In the genomic region with DNA sequence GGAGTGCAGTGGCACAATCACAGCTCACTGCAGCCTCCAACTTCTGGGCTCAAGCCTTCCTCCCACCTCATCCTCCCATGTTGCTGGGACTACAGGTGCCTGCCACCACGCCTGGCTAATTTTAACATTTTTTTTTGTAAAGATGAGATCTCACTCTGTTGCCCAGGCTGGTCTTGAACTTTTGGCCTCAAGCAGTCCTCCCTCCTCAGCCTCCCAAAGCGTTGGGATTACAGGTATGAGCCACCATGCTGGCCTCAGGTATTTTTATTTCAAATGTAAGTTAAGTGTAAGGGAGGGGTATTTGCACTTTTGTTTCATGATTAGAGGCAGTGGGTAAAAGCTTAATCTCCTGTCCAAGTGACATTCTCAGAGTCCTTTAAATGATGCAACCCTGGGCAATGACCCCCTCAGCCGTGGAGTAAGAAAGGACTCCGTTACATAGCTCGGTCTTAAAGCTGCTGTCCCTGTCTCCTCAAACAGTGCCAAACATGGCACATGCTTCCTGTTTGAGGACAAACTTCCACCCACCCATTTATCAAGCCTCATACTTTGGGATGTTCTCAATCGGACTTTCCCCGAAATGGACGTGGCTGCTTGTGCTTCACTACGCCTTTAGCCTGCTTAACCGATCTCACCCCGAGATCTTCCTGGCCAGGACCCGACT, we compare ENCODE assay signal across 1 cellular context.
TF ChIP-seq lines count a peak whose summit lies in the region.

No MANE protein-coding gene starts in this region.

TF ChIP-seq in K562, 482 proteins besides CTCF, POLR2A, EP300 and RAD21 (continued from another document and continues in another):
- TF ChIP-seq, protein P1, sequence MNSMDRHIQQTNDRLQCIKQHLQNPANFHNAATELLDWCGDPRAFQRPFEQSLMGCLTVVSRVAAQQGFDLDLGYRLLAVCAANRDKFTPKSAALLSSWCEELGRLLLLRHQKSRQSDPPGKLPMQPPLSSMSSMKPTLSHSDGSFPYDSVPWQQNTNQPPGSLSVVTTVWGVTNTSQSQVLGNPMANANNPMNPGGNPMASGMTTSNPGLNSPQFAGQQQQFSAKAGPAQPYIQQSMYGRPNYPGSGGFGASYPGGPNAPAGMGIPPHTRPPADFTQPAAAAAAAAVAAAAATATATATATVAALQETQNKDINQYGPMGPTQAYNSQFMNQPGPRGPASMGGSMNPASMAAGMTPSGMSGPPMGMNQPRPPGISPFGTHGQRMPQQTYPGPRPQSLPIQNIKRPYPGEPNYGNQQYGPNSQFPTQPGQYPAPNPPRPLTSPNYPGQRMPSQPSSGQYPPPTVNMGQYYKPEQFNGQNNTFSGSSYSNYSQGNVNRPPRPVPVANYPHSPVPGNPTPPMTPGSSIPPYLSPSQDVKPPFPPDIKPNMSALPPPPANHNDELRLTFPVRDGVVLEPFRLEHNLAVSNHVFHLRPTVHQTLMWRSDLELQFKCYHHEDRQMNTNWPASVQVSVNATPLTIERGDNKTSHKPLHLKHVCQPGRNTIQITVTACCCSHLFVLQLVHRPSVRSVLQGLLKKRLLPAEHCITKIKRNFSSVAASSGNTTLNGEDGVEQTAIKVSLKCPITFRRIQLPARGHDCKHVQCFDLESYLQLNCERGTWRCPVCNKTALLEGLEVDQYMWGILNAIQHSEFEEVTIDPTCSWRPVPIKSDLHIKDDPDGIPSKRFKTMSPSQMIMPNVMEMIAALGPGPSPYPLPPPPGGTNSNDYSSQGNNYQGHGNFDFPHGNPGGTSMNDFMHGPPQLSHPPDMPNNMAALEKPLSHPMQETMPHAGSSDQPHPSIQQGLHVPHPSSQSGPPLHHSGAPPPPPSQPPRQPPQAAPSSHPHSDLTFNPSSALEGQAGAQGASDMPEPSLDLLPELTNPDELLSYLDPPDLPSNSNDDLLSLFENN (IDR thresholded peaks at IDR 0.05; ENCODE audit: low read depth in 2 of 2, low read length in 2 of 2): no peak
- TF ChIP-seq ILF3 (IDR thresholded peaks at IDR 0.05; ENCODE audit: borderline replicate concordance): no peak
- no peak for TF ChIP-seq SAFB2 (IDR thresholded peaks at IDR 0.05; ENCODE audit: borderline replicate concordance, low read depth, low read length, severe bottlenecking)
- TF ChIP-seq ZNF324 (CRISPR knock-in tag; IDR thresholded peaks at IDR 0.05): no peak
- TF ChIP-seq SRF (CRISPR knock-in tag; IDR thresholded peaks at IDR 0.05): peak; percentile 82 to 98; a peak in 3 of 4 replicates
- no peak for TF ChIP-seq NFIX (CRISPR knock-in tag; IDR thresholded peaks at IDR 0.05; ENCODE audit: low read depth)
- TF ChIP-seq ESRRB (CRISPR knock-in tag; IDR thresholded peaks at IDR 0.05; ENCODE audit: borderline replicate concordance): no peak
- TF ChIP-seq ZNF384 (IDR thresholded peaks at IDR 0.05; ENCODE audit: low read depth, low read length): no peak
- no peak for TF ChIP-seq CBX8 (IDR thresholded peaks at IDR 0.05; ENCODE audit: borderline replicate concordance, extremely low read depth, low read depth, low read length, poor library complexity, severe bottlenecking)
- peak; percentile 63; the same call in 1 of the 2 replicates for TF ChIP-seq NFRKB (IDR thresholded peaks at IDR 0.05; ENCODE audit: low read depth)
- peak; percentile 93 for TF ChIP-seq ZSCAN32 (CRISPR knock-in tag; IDR thresholded peaks at IDR 0.05)
- no peak for TF ChIP-seq FOXM1 (IDR thresholded peaks at IDR 0.05; ENCODE audit: low read depth)
- no peak for TF ChIP-seq FOXM1 (CRISPR knock-in tag; IDR thresholded peaks at IDR 0.05; ENCODE audit: low read depth)
- no peak for TF ChIP-seq PHTF2 (CRISPR knock-in tag; IDR thresholded peaks at IDR 0.05)
- TF ChIP-seq, protein P2, sequence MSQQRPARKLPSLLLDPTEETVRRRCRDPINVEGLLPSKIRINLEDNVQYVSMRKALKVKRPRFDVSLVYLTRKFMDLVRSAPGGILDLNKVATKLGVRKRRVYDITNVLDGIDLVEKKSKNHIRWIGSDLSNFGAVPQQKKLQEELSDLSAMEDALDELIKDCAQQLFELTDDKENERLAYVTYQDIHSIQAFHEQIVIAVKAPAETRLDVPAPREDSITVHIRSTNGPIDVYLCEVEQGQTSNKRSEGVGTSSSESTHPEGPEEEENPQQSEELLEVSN (IDR thresholded peaks at IDR 0.05; ENCODE audit: borderline replicate concordance in 1 of 2, extremely low read depth in 1 of 2, insufficient read depth in 1 of 2, insufficient read length in 1 of 2, low read depth in 1 of 2, low read length in 1 of 2, poor library complexity in 1 of 2, severe bottlenecking in 1 of 2): no peak
- no peak for TF ChIP-seq MAFK (IDR thresholded peaks at IDR 0.05; ENCODE audit: low read length)
- TF ChIP-seq, protein P3, sequence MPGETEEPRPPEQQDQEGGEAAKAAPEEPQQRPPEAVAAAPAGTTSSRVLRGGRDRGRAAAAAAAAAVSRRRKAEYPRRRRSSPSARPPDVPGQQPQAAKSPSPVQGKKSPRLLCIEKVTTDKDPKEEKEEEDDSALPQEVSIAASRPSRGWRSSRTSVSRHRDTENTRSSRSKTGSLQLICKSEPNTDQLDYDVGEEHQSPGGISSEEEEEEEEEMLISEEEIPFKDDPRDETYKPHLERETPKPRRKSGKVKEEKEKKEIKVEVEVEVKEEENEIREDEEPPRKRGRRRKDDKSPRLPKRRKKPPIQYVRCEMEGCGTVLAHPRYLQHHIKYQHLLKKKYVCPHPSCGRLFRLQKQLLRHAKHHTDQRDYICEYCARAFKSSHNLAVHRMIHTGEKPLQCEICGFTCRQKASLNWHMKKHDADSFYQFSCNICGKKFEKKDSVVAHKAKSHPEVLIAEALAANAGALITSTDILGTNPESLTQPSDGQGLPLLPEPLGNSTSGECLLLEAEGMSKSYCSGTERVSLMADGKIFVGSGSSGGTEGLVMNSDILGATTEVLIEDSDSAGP (CRISPR knock-in tag; IDR thresholded peaks at IDR 0.05): no peak
- TF ChIP-seq, protein P4, sequence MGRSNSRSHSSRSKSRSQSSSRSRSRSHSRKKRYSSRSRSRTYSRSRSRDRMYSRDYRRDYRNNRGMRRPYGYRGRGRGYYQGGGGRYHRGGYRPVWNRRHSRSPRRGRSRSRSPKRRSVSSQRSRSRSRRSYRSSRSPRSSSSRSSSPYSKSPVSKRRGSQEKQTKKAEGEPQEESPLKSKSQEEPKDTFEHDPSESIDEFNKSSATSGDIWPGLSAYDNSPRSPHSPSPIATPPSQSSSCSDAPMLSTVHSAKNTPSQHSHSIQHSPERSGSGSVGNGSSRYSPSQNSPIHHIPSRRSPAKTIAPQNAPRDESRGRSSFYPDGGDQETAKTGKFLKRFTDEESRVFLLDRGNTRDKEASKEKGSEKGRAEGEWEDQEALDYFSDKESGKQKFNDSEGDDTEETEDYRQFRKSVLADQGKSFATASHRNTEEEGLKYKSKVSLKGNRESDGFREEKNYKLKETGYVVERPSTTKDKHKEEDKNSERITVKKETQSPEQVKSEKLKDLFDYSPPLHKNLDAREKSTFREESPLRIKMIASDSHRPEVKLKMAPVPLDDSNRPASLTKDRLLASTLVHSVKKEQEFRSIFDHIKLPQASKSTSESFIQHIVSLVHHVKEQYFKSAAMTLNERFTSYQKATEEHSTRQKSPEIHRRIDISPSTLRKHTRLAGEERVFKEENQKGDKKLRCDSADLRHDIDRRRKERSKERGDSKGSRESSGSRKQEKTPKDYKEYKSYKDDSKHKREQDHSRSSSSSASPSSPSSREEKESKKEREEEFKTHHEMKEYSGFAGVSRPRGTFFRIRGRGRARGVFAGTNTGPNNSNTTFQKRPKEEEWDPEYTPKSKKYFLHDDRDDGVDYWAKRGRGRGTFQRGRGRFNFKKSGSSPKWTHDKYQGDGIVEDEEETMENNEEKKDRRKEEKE (IDR thresholded peaks at IDR 0.05; ENCODE audit: borderline replicate concordance in 1 of 2, control insufficient read depth in 1 of 2, low read depth in 2 of 2, low read length in 1 of 2): no peak
- no peak for TF ChIP-seq HDAC1 (IDR thresholded peaks at IDR 0.05)
- no peak for TF ChIP-seq NR2C1 (IDR thresholded peaks at IDR 0.05)
- peak; percentile 53; the same call in 1 of the 2 replicates for TF ChIP-seq NR2C1 (tag; IDR thresholded peaks at IDR 0.05)
- no peak for TF ChIP-seq TGIF2 (CRISPR knock-in tag; IDR thresholded peaks at IDR 0.05)
- TF ChIP-seq PTTG1 (tag; IDR thresholded peaks at IDR 0.05; ENCODE audit: low read depth): 0 out of 2 replicates have a peak, but pooled peaks have one; percentile 22
- peak; percentile 42; the same call in 1 of the 2 replicates for TF ChIP-seq SMARCA4 (IDR thresholded peaks at IDR 0.05)
- TF ChIP-seq SLC30A9 (CRISPR knock-in tag; IDR thresholded peaks at IDR 0.05): no peak
- TF ChIP-seq, protein P5, sequence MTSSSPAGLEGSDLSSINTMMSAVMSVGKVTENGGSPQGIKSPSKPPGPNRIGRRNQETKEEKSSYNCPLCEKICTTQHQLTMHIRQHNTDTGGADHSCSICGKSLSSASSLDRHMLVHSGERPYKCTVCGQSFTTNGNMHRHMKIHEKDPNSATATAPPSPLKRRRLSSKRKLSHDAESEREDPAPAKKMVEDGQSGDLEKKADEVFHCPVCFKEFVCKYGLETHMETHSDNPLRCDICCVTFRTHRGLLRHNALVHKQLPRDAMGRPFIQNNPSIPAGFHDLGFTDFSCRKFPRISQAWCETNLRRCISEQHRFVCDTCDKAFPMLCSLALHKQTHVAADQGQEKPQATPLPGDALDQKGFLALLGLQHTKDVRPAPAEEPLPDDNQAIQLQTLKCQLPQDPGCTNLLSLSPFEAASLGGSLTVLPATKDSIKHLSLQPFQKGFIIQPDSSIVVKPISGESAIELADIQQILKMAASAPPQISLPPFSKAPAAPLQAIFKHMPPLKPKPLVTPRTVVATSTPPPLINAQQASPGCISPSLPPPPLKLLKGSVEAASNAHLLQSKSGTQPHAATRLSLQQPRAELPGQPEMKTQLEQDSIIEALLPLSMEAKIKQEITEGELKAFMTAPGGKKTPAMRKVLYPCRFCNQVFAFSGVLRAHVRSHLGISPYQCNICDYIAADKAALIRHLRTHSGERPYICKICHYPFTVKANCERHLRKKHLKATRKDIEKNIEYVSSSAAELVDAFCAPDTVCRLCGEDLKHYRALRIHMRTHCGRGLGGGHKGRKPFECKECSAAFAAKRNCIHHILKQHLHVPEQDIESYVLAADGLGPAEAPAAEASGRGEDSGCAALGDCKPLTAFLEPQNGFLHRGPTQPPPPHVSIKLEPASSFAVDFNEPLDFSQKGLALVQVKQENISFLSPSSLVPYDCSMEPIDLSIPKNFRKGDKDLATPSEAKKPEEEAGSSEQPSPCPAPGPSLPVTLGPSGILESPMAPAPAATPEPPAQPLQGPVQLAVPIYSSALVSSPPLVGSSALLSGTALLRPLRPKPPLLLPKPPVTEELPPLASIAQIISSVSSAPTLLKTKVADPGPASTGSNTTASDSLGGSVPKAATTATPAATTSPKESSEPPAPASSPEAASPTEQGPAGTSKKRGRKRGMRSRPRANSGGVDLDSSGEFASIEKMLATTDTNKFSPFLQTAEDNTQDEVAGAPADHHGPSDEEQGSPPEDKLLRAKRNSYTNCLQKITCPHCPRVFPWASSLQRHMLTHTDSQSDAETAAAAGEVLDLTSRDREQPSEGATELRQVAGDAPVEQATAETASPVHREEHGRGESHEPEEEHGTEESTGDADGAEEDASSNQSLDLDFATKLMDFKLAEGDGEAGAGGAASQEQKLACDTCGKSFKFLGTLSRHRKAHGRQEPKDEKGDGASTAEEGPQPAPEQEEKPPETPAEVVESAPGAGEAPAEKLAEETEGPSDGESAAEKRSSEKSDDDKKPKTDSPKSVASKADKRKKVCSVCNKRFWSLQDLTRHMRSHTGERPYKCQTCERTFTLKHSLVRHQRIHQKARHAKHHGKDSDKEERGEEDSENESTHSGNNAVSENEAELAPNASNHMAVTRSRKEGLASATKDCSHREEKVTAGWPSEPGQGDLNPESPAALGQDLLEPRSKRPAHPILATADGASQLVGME (CRISPR knock-in tag; IDR thresholded peaks at IDR 0.05): no peak
- TF ChIP-seq KLF1 (tag; IDR thresholded peaks at IDR 0.05): no peak
- TF ChIP-seq ZNF263 (CRISPR knock-in tag; IDR thresholded peaks at IDR 0.05; ENCODE audit: borderline replicate concordance): no peak
- TF ChIP-seq CXXC5 (CRISPR knock-in tag; IDR thresholded peaks at IDR 0.05): peak; percentile 72
- TF ChIP-seq ZC3H4 (CRISPR knock-in tag; IDR thresholded peaks at IDR 0.05; ENCODE audit: borderline replicate concordance): no peak
- TF ChIP-seq POLR2AphosphoS5 (IDR thresholded peaks at IDR 0.05; ENCODE audit: control insufficient read depth, insufficient read depth, low read depth, low read length): no peak
- TF ChIP-seq, protein P6, sequence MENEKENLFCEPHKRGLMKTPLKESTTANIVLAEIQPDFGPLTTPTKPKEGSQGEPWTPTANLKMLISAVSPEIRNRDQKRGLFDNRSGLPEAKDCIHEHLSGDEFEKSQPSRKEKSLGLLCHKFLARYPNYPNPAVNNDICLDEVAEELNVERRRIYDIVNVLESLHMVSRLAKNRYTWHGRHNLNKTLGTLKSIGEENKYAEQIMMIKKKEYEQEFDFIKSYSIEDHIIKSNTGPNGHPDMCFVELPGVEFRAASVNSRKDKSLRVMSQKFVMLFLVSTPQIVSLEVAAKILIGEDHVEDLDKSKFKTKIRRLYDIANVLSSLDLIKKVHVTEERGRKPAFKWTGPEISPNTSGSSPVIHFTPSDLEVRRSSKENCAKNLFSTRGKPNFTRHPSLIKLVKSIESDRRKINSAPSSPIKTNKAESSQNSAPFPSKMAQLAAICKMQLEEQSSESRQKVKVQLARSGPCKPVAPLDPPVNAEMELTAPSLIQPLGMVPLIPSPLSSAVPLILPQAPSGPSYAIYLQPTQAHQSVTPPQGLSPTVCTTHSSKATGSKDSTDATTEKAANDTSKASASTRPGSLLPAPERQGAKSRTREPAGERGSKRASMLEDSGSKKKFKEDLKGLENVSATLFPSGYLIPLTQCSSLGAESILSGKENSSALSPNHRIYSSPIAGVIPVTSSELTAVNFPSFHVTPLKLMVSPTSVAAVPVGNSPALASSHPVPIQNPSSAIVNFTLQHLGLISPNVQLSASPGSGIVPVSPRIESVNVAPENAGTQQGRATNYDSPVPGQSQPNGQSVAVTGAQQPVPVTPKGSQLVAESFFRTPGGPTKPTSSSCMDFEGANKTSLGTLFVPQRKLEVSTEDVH (IDR thresholded peaks at IDR 0.05; ENCODE audit: low read depth, partially characterized antibody): no peak
- no peak for TF ChIP-seq ELF2 (CRISPR knock-in tag; IDR thresholded peaks at IDR 0.05)
- TF ChIP-seq, protein P7, sequence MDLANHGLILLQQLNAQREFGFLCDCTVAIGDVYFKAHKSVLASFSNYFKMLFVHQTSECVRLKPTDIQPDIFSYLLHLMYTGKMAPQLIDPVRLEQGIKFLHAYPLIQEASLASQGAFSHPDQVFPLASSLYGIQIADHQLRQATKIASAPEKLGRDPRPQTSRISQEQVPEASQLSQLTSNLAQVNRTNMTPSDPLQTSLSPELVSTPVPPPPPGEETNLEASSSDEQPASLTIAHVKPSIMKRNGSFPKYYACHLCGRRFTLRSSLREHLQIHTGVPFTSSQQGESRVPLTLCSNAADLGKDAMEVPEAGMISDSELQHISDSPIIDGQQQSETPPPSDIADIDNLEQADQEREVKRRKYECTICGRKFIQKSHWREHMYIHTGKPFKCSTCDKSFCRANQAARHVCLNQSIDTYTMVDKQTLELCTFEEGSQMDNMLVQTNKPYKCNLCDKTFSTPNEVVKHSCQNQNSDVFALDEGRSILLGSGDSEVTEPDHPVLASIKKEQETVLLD (IDR thresholded peaks at IDR 0.05): no peak
